Comparison of ENCODE assay signal across 6 cellular contexts in the genomic region with DNA sequence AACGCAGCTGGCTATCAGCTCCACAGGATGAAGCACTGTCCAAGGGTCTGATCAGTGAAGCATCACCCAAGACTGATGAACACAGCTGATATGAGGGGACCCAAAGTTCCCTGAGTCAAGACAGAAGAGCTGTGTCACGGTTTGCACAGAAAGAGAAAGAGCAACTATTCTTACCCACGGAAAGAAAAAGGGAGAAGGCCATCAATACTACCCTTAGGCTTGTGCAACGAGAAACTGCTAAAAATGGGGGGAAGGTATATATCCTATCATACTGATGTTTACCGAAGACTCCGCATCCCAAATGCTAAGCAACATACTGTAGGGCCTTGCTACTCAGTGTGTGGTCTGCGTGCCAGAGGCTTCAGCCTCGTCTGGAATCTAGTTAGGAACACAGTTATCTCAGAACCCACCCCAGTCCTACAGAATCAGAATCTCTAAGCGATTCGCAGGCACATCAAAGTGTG. TPM values are rescaled to one million over a fixed set of nuclear protein-coding genes. Genes with fewer than 3 reads are reported as not detected.
A peak's percentile ranks its signal among the peaks of the same experiment; 100 is the strongest.
DNase-seq lines count a peak whose midpoint lies in the region; ATAC-seq and TF ChIP-seq lines count a peak whose summit lies in the region.

No MANE protein-coding gene starts in this region.

- 3% methylated on average over 10 of the region's 10 CpGs for WGBS in lung, 2 donors

- no peaks in the 10 kb centered on the region for H3K9me3 Mint-ChIP-seq in activated T-helper 17 cell treated with anti-CD3 and anti-CD28 coated beads, Interleukin-2, amount 50 U/mL, for 72 hours

- H3K27ac ChIP-seq in lung (ENCODE audit: low read depth in 1 of 2, low read length in 1 of 2) = peak overlapping the region; percentile 94 to 97

- peak overlapping the region; percentile 99 for H3K4me3 Mint-ChIP-seq in activated T-helper 17 cell treated with anti-CD3 and anti-CD28 coated beads, Interleukin-2, amount 50 U/mL, for 72 hours

- peak; percentile 17 for ATAC-seq in activated T-helper 17 cell treated with anti-CD3 and anti-CD28 coated beads, Interleukin-2, amount 50 U/mL, for 72 hours (replicated peaks)
- no peak for ATAC-seq in lung (ENCODE audit: insufficient read depth, low FRiP score)
- ATAC-seq in GM18858 (IDR thresholded peaks at IDR 0.05; ENCODE audit: unreplicated experiment) = no peak

- H3K36me3 Mint-ChIP-seq in activated T-helper 17 cell treated with anti-CD3 and anti-CD28 coated beads, Interleukin-2, amount 50 U/mL, for 72 hours (ENCODE audit: low read depth) = peaks cover 46% of the 10 kb centered on the region

- H3K27ac Mint-ChIP-seq in activated T-helper 17 cell treated with anti-CD3 and anti-CD28 coated beads, Interleukin-2, amount 50 U/mL, for 72 hours = peak overlapping the region; percentile 99

- H3K36me3 ChIP-seq in H7 (replicated peaks; ENCODE audit: control insufficient read depth, insufficient read depth, low read length) (no peaks in the 10 kb centered on the region; the same call in 1 of the 2 replicates), lung (ENCODE audit: control insufficient read depth in 2 of 2, insufficient read depth in 2 of 2, low read length in 2 of 2) (peaks cover 0 to 8% of the 10 kb centered on the region in 2 donors)

- DNase-seq in H7 (peak; percentile 55), lung (ENCODE audit: low spot score) (no peak), NCI-H187 (lab: John Stamatoyannopoulos, UW) (no peak)
- DNase-seq in stimulated activated CD4-positive, alpha-beta T cell treated with anti-CD3 and anti-CD28 coated beads, Interleukin-1b, Interleukin-23, amount 100 ng/mL, for 48 hours = no peak

- peaks cover 6 to 14% of the 10 kb centered on the region in 2 donors for H3K4me1 ChIP-seq in lung (ENCODE audit: control insufficient read depth in 2 of 2, insufficient read depth in 2 of 2, low read length in 2 of 2)

- peaks cover 0 to 2% of the 10 kb centered on the region in 2 donors for H3K9me3 ChIP-seq in lung (ENCODE audit: control insufficient read depth in 2 of 2, insufficient read depth in 1 of 2, low read length in 1 of 2)

- peak overlapping the region; percentile 89 for H3K4me3 ChIP-seq in H7 (ENCODE audit: insufficient read depth, low read depth, low read length)
- peak overlapping the region; percentile 99 for H3K4me3 ChIP-seq in lung

- no peaks in the 10 kb centered on the region for H3K27me3 Mint-ChIP-seq in activated T-helper 17 cell treated with anti-CD3 and anti-CD28 coated beads, Interleukin-2, amount 50 U/mL, for 72 hours

- TF ChIP-seq CTCF in lung (IDR thresholded peaks at IDR 0.05; ENCODE audit: control extremely low read depth, extremely low read depth) = no peak

- peaks cover 30% of the 10 kb centered on the region for H3K4me1 Mint-ChIP-seq in activated T-helper 17 cell treated with anti-CD3 and anti-CD28 coated beads, Interleukin-2, amount 50 U/mL, for 72 hours

- H3K27me3 ChIP-seq in H7 (ENCODE audit: control insufficient read depth, insufficient read depth, low read length) (no peaks in the 10 kb centered on the region), lung (ENCODE audit: control insufficient read depth, insufficient read depth) (no peaks in the 10 kb centered on the region)

RNA-seq across cellular contexts. Expression of gene FASTKD5, which starts 0.7 kb away (rescaled TPM):
- total RNA-seq in H7 (2014; rRNA removed; shearing (Covaris generic)) = 20.4 and 22.0 TPM in 2 replicates
- 10 to 100 TPM; 20.4 to 32.9 TPM for total RNA-seq in activated T-helper 17 cell treated with anti-CD3 and anti-CD28 coated beads, Interleukin-2, amount 50 U/mL, for 72 hours
- total RNA-seq in lung = 10 to 100 TPM; 14.8 to 16.4 TPM
- 10 to 100 TPM in 1 of 2 donors, 1 to 10 TPM in 1; 8.6 to 12.4 TPM for polyA plus RNA-seq in lung

RNA-seq across cellular contexts. Expression of gene UBOX5, which starts 0.7 kb away (rescaled TPM):
- 6.4 and 6.9 TPM in 2 replicates for total RNA-seq in H7 (2014; rRNA removed; shearing (Covaris generic))
- 1 to 10 TPM; 6.5 to 7.0 TPM for total RNA-seq in activated T-helper 17 cell treated with anti-CD3 and anti-CD28 coated beads, Interleukin-2, amount 50 U/mL, for 72 hours
- 1 to 10 TPM; 5.5 to 6.3 TPM for total RNA-seq in lung
- 1 to 10 TPM; 4.0 TPM for polyA plus RNA-seq in lung

RNA-seq across cellular contexts. Expression of gene LZTS3, which starts 14.3 kb away (rescaled TPM):
- total RNA-seq in H7 (2014; rRNA removed; shearing (Covaris generic)) = 10.2 and 11.0 TPM in 2 replicates
- total RNA-seq in activated T-helper 17 cell treated with anti-CD3 and anti-CD28 coated beads, Interleukin-2, amount 50 U/mL, for 72 hours = 1 to 10 TPM in 1 of 2 donors, under 1 TPM in 1; 0.82 to 3.1 TPM
- total RNA-seq in lung = 10 to 100 TPM; 13.9 to 18.6 TPM
- polyA plus RNA-seq in lung = 10 to 100 TPM in 1 of 2 donors, 1 to 10 TPM in 1; 8.8 to 12.4 TPM

RNA-seq across cellular contexts. Expression of gene DDRGK1, which starts 45.5 kb away (rescaled TPM):
- total RNA-seq in H7 (2014; rRNA removed; shearing (Covaris generic)) = 38.5 and 46.5 TPM in 2 replicates
- total RNA-seq in activated T-helper 17 cell treated with anti-CD3 and anti-CD28 coated beads, Interleukin-2, amount 50 U/mL, for 72 hours = 10 to 100 TPM; 67.7 to 71.2 TPM
- 10 to 100 TPM; 44.3 to 95.1 TPM for total RNA-seq in lung
- polyA plus RNA-seq in lung = 10 to 100 TPM; 78.2 to 93.6 TPM

RNA-seq across cellular contexts. Expression of gene ITPA, which starts 50.3 kb away (rescaled TPM):
- total RNA-seq in H7 (2014; rRNA removed; shearing (Covaris generic)) = 140 and 147 TPM in 2 replicates
- total RNA-seq in activated T-helper 17 cell treated with anti-CD3 and anti-CD28 coated beads, Interleukin-2, amount 50 U/mL, for 72 hours = 10 to 100 TPM; 45.0 to 85.6 TPM
- total RNA-seq in lung = 10 to 100 TPM; 32.7 to 65.0 TPM
- 10 to 100 TPM; 67.2 to 95.8 TPM for polyA plus RNA-seq in lung
